Comparison of ENCODE assay signal across 29 cellular contexts in the genomic region with DNA sequence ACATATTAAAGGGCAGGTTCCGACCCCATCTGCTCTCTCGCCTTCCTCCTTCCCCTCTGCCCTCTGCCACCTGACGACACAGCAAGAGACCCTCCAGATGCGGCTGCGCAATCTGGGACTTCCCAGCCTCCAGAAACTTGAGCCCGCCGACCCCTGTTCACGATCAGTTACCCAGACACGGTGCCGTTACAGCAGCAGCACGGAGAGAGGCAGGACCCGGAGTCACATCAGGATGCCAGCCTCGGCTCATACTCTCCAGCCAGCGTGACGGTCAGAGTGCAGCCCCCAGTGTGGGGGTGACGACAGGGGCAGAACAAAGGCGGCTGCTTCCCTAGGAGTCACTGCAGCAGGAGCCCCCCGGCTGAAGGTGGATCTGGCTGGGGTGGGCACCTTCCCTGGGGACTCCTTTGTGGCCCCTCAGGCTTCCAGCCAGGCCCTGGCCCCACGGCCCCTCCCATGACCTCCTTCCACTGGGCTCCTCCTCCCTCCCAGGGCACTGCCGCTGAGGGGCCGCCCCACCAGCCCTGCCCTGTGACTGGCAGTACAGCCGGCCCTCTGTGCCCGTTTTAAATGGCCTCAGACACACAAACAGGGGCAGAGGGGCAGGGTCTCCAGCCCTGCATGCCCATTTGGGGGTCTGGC.
"Had no signal": no experiment of that assay in that cellular context is flagged by ENCODE, and none has a peak within 500 bp of the region (broad histone marks: within the 10 kb centered on the region; RNA-seq: fewer than 3 reads in every experiment).

No MANE protein-coding gene starts in this region.

- H3K4me3 Mint-ChIP-seq: immature natural killer cell; mesothelial cell of epicardium; natural killer cell; nephron progenitor cell; neural progenitor cell; stimulated activated naive B cell treated with anti-CD40 and anti-IgM and Interleukin-4, amounts not matched to agents 10 μg/mL and 1 μg/mL and 100 μg/mL, for 72 hours had no signal

- H2AFZ ChIP-seq: neural progenitor cell had no signal

- H3K4me1 Mint-ChIP-seq: immature natural killer cell; mesothelial cell of epicardium; naive B cell; natural killer cell; neural progenitor cell; stimulated activated naive B cell treated with anti-CD40 and anti-IgM and Interleukin-4, amounts not matched to agents 10 μg/mL and 1 μg/mL and 100 μg/mL, for 72 hours had no signal

- H3K4me2 ChIP-seq: neural progenitor cell, smooth muscle cell had no signal

- ATAC-seq: left colon; natural killer cell; right lobe of liver; stimulated activated naive B cell treated with anti-CD40 and anti-IgM and Interleukin-4, amounts not matched to agents 10 μg/mL and 1 μg/mL and 100 μg/mL, for 72 hours; stimulated activated naive CD8-positive, alpha-beta T cell treated with anti-CD3 and anti-CD28 coated beads, Interleukin-15, Interleukin-2, amounts not matched to agents 100 U/mL and 50 U/mL, for 24 hours had no signal

- H3K27me3 Mint-ChIP-seq: progenitor cell of endocrine pancreas; stimulated activated naive B cell treated with anti-CD40 and anti-IgM and Interleukin-4, amounts not matched to agents 10 μg/mL and 1 μg/mL and 100 μg/mL, for 72 hours had no signal

- H3K27me3 ChIP-seq: neural progenitor cell, ovary, right atrium auricular region, right lobe of liver, stomach, testis, thyroid gland, transverse colon, upper lobe of left lung, vagina had no signal

- H3K9ac ChIP-seq: neural progenitor cell had no signal

- H3K27ac Mint-ChIP-seq: immature natural killer cell; mesothelial cell of epicardium; natural killer cell; nephron progenitor cell; neural progenitor cell; progenitor cell of endocrine pancreas; stimulated activated naive B cell treated with anti-CD40 and anti-IgM and Interleukin-4, amounts not matched to agents 10 μg/mL and 1 μg/mL and 100 μg/mL, for 72 hours had no signal

- H3K4me3 ChIP-seq: left ventricle myocardium inferior, lung, neural progenitor cell, ovary, right atrium auricular region, right lobe of liver, smooth muscle cell, stomach, testis, thyroid gland, transverse colon, upper lobe of left lung, vagina had no signal

- H3K27ac ChIP-seq: left ventricle myocardium inferior, neural progenitor cell, ovary, right atrium auricular region, right lobe of liver, stomach, testis, thyroid gland, transverse colon, upper lobe of left lung, vagina had no signal

- H3K36me3 ChIP-seq: left ventricle myocardium inferior, neural progenitor cell, ovary, right atrium auricular region, right lobe of liver, stomach, thyroid gland, transverse colon, upper lobe of left lung, vagina had no signal

- H3K36me3 Mint-ChIP-seq: immature natural killer cell, mesothelial cell of epicardium, natural killer cell, neural progenitor cell had no signal

- DNase-seq: hypothalamus; immature natural killer cell; kidney; left colon; left ventricle myocardium inferior; mesendoderm; naive B cell; natural killer cell; nephron progenitor cell; ovary; right lobe of liver; stimulated activated CD4-positive, alpha-beta T cell treated with anti-CD3 and anti-CD28 coated beads, Interleukin-12 subunit alpha, Interleukin-12 subunit beta, amount 100 ng/mL, for 4 hours; stimulated activated CD4-positive, alpha-beta T cell treated with anti-CD3 and anti-CD28 coated beads, Interleukin-15, amount 100 ng/mL, for 24 hours; stimulated activated CD4-positive, alpha-beta T cell treated with anti-CD3 and anti-CD28 coated beads, Interleukin-2, amount 100 ng/mL, for 24 hours; stimulated activated CD4-positive, alpha-beta T cell treated with anti-CD3 and anti-CD28 coated beads, Interleukin-4, amount 100 ng/mL, for 1 hour; stimulated activated naive B cell treated with anti-CD40 and anti-IgM and Interleukin-4, amounts not matched to agents 10 μg/mL and 1 μg/mL and 100 μg/mL, for 72 hours; stimulated activated naive CD8-positive, alpha-beta T cell treated with anti-CD3 and anti-CD28 coated beads, Interleukin-15, Interleukin-2, amounts not matched to agents 100 U/mL and 50 U/mL, for 24 hours; stomach; testis; thyroid gland; transverse colon had no signal

- H3K4me1 ChIP-seq: left ventricle myocardium inferior, neural progenitor cell, right atrium auricular region, right lobe of liver, stomach, testis, thyroid gland, transverse colon, upper lobe of left lung, vagina had no signal

- H3K9me3 ChIP-seq: ovary, right atrium auricular region, right lobe of liver, testis, thyroid gland, transverse colon, upper lobe of left lung, vagina had no signal
